In the genomic region with DNA sequence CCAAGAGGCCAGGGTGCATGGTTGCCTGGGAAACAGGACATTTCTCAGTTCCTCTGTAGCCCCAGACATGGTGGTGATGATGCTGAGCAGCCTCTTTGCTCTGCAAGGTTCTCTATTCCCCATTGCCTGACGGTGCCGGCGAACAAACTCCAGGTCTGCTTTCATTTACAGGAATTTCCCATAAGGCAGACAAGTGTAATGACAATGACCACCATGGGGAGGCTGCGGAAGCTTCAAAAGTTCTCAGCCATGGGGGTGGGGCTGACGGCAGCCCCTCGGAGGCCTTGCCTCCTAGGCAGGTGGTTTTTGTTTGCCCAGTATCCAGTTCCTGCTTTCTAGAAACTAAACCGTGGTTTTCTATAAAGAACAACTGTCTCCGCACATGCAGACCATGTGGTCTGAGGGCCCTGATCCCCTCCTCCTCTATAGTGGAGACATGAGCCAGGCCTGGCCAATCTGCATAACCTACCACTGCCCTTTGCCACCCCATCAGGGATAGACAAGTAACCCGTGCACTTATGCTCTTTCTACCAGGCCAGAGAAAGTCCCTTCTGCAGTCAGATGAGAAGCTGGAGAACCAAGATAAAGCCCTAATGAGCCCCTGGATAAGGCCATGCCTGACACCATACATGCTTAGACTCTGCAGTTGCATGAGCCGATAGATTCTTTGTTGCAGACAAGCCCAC, we compare ENCODE assay signal across 1 cellular context.
TF ChIP-seq lines count a peak whose summit lies in the region.

No MANE protein-coding gene starts in this region.

TF ChIP-seq in K562, 482 proteins besides CTCF, POLR2A, EP300 and RAD21 (continued from another document and continues in another):
- TF ChIP-seq TCF7L2 (IDR thresholded peaks at IDR 0.05; ENCODE audit: low read depth, low read length) (no peak), CHCHD3 (CRISPR knock-in tag; IDR thresholded peaks at IDR 0.05) (no peak), SIX5 (IDR thresholded peaks at IDR 0.05; ENCODE audit: borderline replicate concordance in 1 of 2, insufficient read depth in 1 of 2, low read depth in 1 of 2, low read length in 2 of 2) (no peak), SMARCE1 (IDR thresholded peaks at IDR 0.05) (peak; percentile 23; the same call in 1 of the 2 replicates), PURB (CRISPR knock-in tag; IDR thresholded peaks at IDR 0.05; ENCODE audit: low read depth) (no peak), ZBTB11 (CRISPR knock-in tag; IDR thresholded peaks at IDR 0.05) (no peak), ZNF511 (CRISPR knock-in tag; IDR thresholded peaks at IDR 0.05) (no peak), ZNF699 (CRISPR knock-in tag; IDR thresholded peaks at IDR 0.05; ENCODE audit: insufficient replicate concordance) (no peak), NCOA4 (IDR thresholded peaks at IDR 0.05; ENCODE audit: partially characterized antibody) (no peak), ZNF146 (CRISPR knock-in tag; IDR thresholded peaks at IDR 0.05; ENCODE audit: unreplicated experiment) (no peak), ZBTB17 (CRISPR knock-in tag; IDR thresholded peaks at IDR 0.05) (no peak), SMARCB1 (IDR thresholded peaks at IDR 0.05; ENCODE audit: insufficient read length, low read depth) (no peak), NFYB (IDR thresholded peaks at IDR 0.05; ENCODE audit: extremely low read depth, insufficient read length) (no peak), KLF6 (CRISPR knock-in tag; IDR thresholded peaks at IDR 0.05; ENCODE audit: borderline replicate concordance) (no peak), SMARCA4 (IDR thresholded peaks at IDR 0.05) (peak; percentile 68), CTBP1 (IDR thresholded peaks at IDR 0.05; ENCODE audit: borderline replicate concordance) (peak; percentile 16; the same call in 1 of the 2 replicates), ZZZ3 (IDR thresholded peaks at IDR 0.05) (no peak), RBM39 (optimal IDR thresholded peaks at IDR 0.05; ENCODE audit: low read depth, low read length) (peak; percentile 57), RCOR1 (IDR thresholded peaks at IDR 0.05; ENCODE audit: borderline replicate concordance in 1 of 2, low read depth in 2 of 2, low read length in 2 of 2) (peak in 1 of 2 experiments; percentile 48; a peak in 1 of 4 replicates), E2F6 (IDR thresholded peaks at IDR 0.05; ENCODE audit: borderline replicate concordance in 1 of 2, extremely low read depth in 1 of 2, insufficient read depth in 1 of 2, insufficient read length in 1 of 2, low read depth in 1 of 2, low read length in 1 of 2, poor library complexity in 1 of 2, severe bottlenecking in 1 of 2) (peak in 1 of 2 experiments; percentile 35), ZNF444 (CRISPR knock-in tag; IDR thresholded peaks at IDR 0.05) (no peak), KAT7 (CRISPR knock-in tag; IDR thresholded peaks at IDR 0.05; ENCODE audit: borderline replicate concordance) (no peak), SMAD4 (CRISPR knock-in tag; conservative IDR thresholded peaks at IDR 0.05) (peak; percentile 48; the same call in 1 of the 2 replicates), BHLHE40 (IDR thresholded peaks at IDR 0.05; ENCODE audit: low read length) (peak; percentile 42), FOXK1 (CRISPR knock-in tag; IDR thresholded peaks at IDR 0.05; ENCODE audit: borderline replicate concordance) (no peak), RHOXF2B (CRISPR knock-in tag; conservative IDR thresholded peaks at IDR 0.05) (no peak), FOXP1 (CRISPR knock-in tag; IDR thresholded peaks at IDR 0.05) (no peak), SMC3 (conservative IDR thresholded peaks at IDR 0.05; ENCODE audit: insufficient read depth, low read depth, low read length) (peak; percentile 19; the same call in 1 of the 2 replicates), KAT8 (IDR thresholded peaks at IDR 0.05; ENCODE audit: low read depth) (no peak), BDP1 (IDR thresholded peaks at IDR 0.05; ENCODE audit: insufficient read depth, insufficient read length) (no peak), HES1 (IDR thresholded peaks at IDR 0.05; ENCODE audit: low read depth) (no peak), CBFA2T2 (conservative IDR thresholded peaks at IDR 0.05) (peak; percentile 86), PML (IDR thresholded peaks at IDR 0.05; ENCODE audit: low read length) (0 out of 2 replicates have a peak, but pooled peaks have one; percentile 32), ELF4 (CRISPR knock-in tag; IDR thresholded peaks at IDR 0.05) (no peak), ZFP30 (CRISPR knock-in tag; IDR thresholded peaks at IDR 0.05; ENCODE audit: borderline replicate concordance) (no peak), U2AF1 (optimal IDR thresholded peaks at IDR 0.05; ENCODE audit: low read depth, low read length) (no peak), SMARCC2 (IDR thresholded peaks at IDR 0.05; ENCODE audit: low read depth) (no peak), ARID1B (IDR thresholded peaks at IDR 0.05) (peak; percentile 89), HDAC1 (IDR thresholded peaks at IDR 0.05) (0 out of 4 replicates have a peak, but pooled peaks of 1 of the 2 experiments have one; percentile 50), GATAD2A (IDR thresholded peaks at IDR 0.05) (0 out of 2 replicates have a peak, but pooled peaks have one; percentile 13), XRCC5 (IDR thresholded peaks at IDR 0.05; ENCODE audit: low read depth, low read length) (no peak), ZBTB33 (CRISPR knock-in tag; IDR thresholded peaks at IDR 0.05) (no peak), TAF1 (IDR thresholded peaks at IDR 0.05; ENCODE audit: control insufficient read depth, extremely low read depth, insufficient read depth, low read length, severe bottlenecking) (no peak), TRIM24 (IDR thresholded peaks at IDR 0.05) (peak in 1 of 2 experiments; percentile 53; a peak in 1 of 4 replicates), SRSF1 (IDR thresholded peaks at IDR 0.05; ENCODE audit: low read depth, low read length) (no peak), ZNF583 (CRISPR knock-in tag; IDR thresholded peaks at IDR 0.05) (no peak)
- TF ChIP-seq, protein P1, sequence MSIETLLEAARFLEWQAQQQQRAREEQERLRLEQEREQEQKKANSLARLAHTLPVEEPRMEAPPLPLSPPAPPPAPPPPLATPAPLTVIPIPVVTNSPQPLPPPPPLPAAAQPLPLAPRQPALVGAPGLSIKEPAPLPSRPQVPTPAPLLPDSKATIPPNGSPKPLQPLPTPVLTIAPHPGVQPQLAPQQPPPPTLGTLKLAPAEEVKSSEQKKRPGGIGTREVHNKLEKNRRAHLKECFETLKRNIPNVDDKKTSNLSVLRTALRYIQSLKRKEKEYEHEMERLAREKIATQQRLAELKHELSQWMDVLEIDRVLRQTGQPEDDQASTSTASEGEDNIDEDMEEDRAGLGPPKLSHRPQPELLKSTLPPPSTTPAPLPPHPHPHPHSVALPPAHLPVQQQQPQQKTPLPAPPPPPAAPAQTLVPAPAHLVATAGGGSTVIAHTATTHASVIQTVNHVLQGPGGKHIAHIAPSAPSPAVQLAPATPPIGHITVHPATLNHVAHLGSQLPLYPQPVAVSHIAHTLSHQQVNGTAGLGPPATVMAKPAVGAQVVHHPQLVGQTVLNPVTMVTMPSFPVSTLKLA (conservative IDR thresholded peaks at IDR 0.05), result peak in 1 of 2 experiments; percentile 61; a peak in 2 of 4 replicates
- TF ChIP-seq, protein P2, sequence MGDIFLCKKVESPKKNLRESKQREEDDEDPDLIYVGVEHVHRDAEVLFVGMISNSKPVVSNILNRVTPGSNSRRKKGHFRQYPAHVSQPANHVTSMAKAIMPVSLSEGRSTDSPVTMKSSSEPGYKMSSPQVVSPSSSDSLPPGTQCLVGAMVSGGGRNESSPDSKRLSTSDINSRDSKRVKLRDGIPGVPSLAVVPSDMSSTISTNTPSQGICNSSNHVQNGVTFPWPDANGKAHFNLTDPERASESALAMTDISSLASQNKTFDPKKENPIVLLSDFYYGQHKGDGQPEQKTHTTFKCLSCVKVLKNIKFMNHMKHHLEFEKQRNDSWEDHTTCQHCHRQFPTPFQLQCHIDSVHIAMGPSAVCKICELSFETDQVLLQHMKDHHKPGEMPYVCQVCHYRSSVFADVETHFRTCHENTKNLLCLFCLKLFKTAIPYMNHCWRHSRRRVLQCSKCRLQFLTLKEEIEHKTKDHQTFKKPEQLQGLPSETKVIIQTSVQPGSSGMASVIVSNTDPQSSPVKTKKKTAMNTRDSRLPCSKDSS (IDR thresholded peaks at IDR 0.05; ENCODE audit: low read depth, partially characterized antibody), result no peak
- TF ChIP-seq, protein P3, sequence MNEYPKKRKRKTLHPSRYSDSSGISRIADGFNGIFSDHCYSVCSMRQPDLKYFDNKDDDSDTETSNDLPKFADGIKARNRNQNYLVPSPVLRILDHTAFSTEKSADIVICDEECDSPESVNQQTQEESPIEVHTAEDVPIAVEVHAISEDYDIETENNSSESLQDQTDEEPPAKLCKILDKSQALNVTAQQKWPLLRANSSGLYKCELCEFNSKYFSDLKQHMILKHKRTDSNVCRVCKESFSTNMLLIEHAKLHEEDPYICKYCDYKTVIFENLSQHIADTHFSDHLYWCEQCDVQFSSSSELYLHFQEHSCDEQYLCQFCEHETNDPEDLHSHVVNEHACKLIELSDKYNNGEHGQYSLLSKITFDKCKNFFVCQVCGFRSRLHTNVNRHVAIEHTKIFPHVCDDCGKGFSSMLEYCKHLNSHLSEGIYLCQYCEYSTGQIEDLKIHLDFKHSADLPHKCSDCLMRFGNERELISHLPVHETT (CRISPR knock-in tag; conservative IDR thresholded peaks at IDR 0.05 in 1 of 2, IDR thresholded peaks at IDR 0.05 in 1 of 2), result 0 out of 4 replicates have a peak, but pooled peaks of 1 of the 2 experiments have one; percentile 27
- TF ChIP-seq, protein P4, sequence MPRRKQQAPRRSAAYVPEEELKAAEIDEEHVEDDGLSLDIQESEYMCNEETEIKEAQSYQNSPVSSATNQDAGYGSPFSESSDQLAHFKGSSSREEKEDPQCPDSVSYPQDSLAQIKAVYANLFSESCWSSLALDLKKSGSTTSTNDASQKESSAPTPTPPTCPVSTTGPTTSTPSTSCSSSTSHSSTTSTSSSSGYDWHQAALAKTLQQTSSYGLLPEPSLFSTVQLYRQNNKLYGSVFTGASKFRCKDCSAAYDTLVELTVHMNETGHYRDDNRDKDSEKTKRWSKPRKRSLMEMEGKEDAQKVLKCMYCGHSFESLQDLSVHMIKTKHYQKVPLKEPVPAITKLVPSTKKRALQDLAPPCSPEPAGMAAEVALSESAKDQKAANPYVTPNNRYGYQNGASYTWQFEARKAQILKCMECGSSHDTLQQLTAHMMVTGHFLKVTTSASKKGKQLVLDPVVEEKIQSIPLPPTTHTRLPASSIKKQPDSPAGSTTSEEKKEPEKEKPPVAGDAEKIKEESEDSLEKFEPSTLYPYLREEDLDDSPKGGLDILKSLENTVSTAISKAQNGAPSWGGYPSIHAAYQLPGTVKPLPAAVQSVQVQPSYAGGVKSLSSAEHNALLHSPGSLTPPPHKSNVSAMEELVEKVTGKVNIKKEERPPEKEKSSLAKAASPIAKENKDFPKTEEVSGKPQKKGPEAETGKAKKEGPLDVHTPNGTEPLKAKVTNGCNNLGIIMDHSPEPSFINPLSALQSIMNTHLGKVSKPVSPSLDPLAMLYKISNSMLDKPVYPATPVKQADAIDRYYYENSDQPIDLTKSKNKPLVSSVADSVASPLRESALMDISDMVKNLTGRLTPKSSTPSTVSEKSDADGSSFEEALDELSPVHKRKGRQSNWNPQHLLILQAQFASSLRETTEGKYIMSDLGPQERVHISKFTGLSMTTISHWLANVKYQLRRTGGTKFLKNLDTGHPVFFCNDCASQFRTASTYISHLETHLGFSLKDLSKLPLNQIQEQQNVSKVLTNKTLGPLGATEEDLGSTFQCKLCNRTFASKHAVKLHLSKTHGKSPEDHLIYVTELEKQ (CRISPR knock-in tag; IDR thresholded peaks at IDR 0.05), result no peak
